Comparison of ENCODE assay signal across 18 cellular contexts in the genomic region with DNA sequence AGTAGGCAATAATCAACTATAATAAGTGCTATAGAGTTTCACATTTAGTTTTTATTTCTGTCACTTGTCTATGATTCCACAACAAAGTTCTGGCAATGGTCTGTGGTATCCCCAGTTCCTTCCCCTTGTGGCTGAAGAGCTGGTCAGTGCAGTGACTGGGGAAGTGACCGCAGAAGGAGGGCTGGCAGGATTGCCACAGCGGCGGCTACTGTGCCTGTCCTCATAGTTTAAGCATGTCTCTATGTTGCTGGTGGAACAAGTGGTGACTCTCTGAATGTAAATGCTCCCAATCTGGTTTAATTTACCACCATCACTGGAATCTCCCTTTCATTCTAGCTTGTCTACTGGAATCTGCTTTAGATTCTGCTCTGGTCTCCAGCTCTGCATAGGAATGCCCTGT.
"Had no signal": no experiment of that assay in that cellular context is flagged by ENCODE, and none has a peak within 500 bp of the region (broad histone marks: within the 10 kb centered on the region; RNA-seq: fewer than 3 reads in every experiment).

No MANE protein-coding gene starts in this region.

- H3K27ac ChIP-seq: body of pancreas, epithelial cell of prostate, gastroesophageal sphincter, neutrophil, stomach had no signal

- DNase-seq: activated B cell treated with CpG ODN at 0.5 μM for 24 hours; activated CD4-positive, alpha-beta T cell treated with anti-CD3 and anti-CD28 coated beads, Interleukin-2, amount 50 U/mL, for 1 hour; amniotic stem cell; body of pancreas; central memory CD4-positive, alpha-beta T cell; cortex of kidney; effector memory CD4-positive, alpha-beta T cell; hippocampal formation; kidney glomerular epithelial cell; posterior cingulate gyrus; small intestine; stomach; T-helper 9 cell had no signal

- H3K27ac Mint-ChIP-seq: activated B cell treated with CpG ODN at 0.5 μM for 24 hours; activated naive CD4-positive, alpha-beta T cell treated with anti-CD3 and anti-CD28 coated beads, Interleukin-2, amount 50 U/mL, for 72 hours; activated T-helper 2 cell treated with anti-CD3 and anti-CD28 coated beads, Interferon-gamma antibody, Interleukin-2, Interleukin-4, amounts not matched to agents 10 μg/mL and 5 μg/mL and 100 μg/mL, durations not matched to agents 14 hours and 24 hours and 36 hours had no signal

- H3K9me3 Mint-ChIP-seq: activated B cell treated with CpG ODN at 0.5 μM for 24 hours; activated naive CD4-positive, alpha-beta T cell treated with anti-CD3 and anti-CD28 coated beads, Interleukin-2, amount 50 U/mL, for 72 hours; activated T-helper 2 cell treated with anti-CD3 and anti-CD28 coated beads, Interferon-gamma antibody, Interleukin-2, Interleukin-4, amounts not matched to agents 10 μg/mL and 5 μg/mL and 100 μg/mL, durations not matched to agents 14 hours and 24 hours and 36 hours had no signal

- H3K4me3 Mint-ChIP-seq: activated B cell treated with CpG ODN at 0.5 μM for 24 hours had no signal

- ATAC-seq: activated naive CD4-positive, alpha-beta T cell treated with anti-CD3 and anti-CD28 coated beads, Interleukin-2, amount 50 U/mL, for 72 hours; body of pancreas; gastroesophageal sphincter had no signal

- H3K4me3 ChIP-seq: body of pancreas, gastroesophageal sphincter, stomach had no signal

- H3K4me1 Mint-ChIP-seq: activated B cell treated with CpG ODN at 0.5 μM for 24 hours had no signal

- H3K36me3 Mint-ChIP-seq: activated naive CD4-positive, alpha-beta T cell treated with anti-CD3 and anti-CD28 coated beads, Interleukin-2, amount 50 U/mL, for 72 hours had no signal

- H3K27me3 ChIP-seq: body of pancreas, gastroesophageal sphincter, stomach had no signal
